8 cellular contexts compared by ENCODE assay signal in genomic region chr15:43492266-43492665, GRCh38. TPM values are rescaled to one million over a fixed set of nuclear protein-coding genes. Genes with fewer than 3 reads are reported as not detected.
DNase-seq lines count a peak whose midpoint lies in the region; ATAC-seq and TF ChIP-seq lines count a peak whose summit lies in the region.

No MANE protein-coding gene starts in this region.

- intact Hi-C loops in heart left ventricle (cut with DNase I): loop anchor here in 2 of 10 donors (2.0 kb wide), 1 partner anchor 19 kb away; no protein-coding TSS in a partner anchor
- intact Hi-C loops in left ventricle myocardium superior (cut with micrococcal nuclease): no loop called here

- H3K9me3 ChIP-seq in heart left ventricle (no peaks in the 10 kb centered on the region), lung (ENCODE audit: control insufficient read depth in 2 of 2, insufficient read depth in 1 of 2, low read length in 1 of 2) (no peaks in the 10 kb centered on the region)

- H3K36me3 ChIP-seq in heart left ventricle: peaks cover 0 to 44% (median 30%) of the 10 kb centered on the region in 9 donors
- H3K36me3 ChIP-seq in lung (ENCODE audit: control insufficient read depth in 2 of 2, insufficient read depth in 2 of 2, low read length in 2 of 2): peaks cover 3 to 5% of the 10 kb centered on the region in 2 donors
- peaks cover 3% of the 10 kb centered on the region for H3K36me3 ChIP-seq in urinary bladder (ENCODE audit: insufficient read depth)

- TF ChIP-seq POLR2A in heart left ventricle (IDR thresholded peaks at IDR 0.05): no peak

- ATAC-seq in heart left ventricle (no peak), left ventricle myocardium superior (no peak), lung (ENCODE audit: insufficient read depth, low FRiP score) (no peak), GM21423 (IDR thresholded peaks at IDR 0.05; ENCODE audit: unreplicated experiment) (no peak)

- WGBS in heart left ventricle, 4 donors: 7 to 9% (median 8%) methylated on average over 7 of the region's 7 CpGs
- 15 to 18% methylated on average over 7 of the region's 7 CpGs for WGBS in lung, 2 donors
- 7% methylated on average over 7 of the region's 7 CpGs for WGBS in urinary bladder

- no peaks in the 10 kb centered on the region for H3K27me3 ChIP-seq in heart left ventricle
- no peaks in the 10 kb centered on the region for H3K27me3 ChIP-seq in lung (ENCODE audit: control insufficient read depth, insufficient read depth)

- DNase-seq in heart left ventricle (no peak), left ventricle myocardium superior (no peak), astrocyte of the cerebellum (ENCODE audit: low read depth) (no peak), lung (ENCODE audit: low spot score) (no peak), hypothalamus (lab: John Stamatoyannopoulos, UW) (no peak), mucosa of gallbladder (ENCODE audit: low spot score) (no peak)

- H3K4me3 ChIP-seq in heart left ventricle (peak overlapping the region; percentile 63 to 84 (median 78)), astrocyte of the cerebellum (ENCODE audit: low read depth, low read length) (peak overlapping the region; percentile 90), lung (peak overlapping the region; percentile 93), urinary bladder (ENCODE audit: low read depth, low read length) (peak overlapping the region; percentile 72)

- H3K27ac ChIP-seq in heart left ventricle: peak overlapping the region in 9 of 12 donors; percentile 69 to 88 (median 83)
- no peak overlapping the region for H3K27ac ChIP-seq in lung (ENCODE audit: low read depth in 1 of 2, low read length in 1 of 2)
- H3K27ac ChIP-seq in urinary bladder (ENCODE audit: low read depth): no peak overlapping the region

- in situ Hi-C loops in astrocyte of the cerebellum (cut with HindIII; ENCODE audit: low sequenced_read_pairs): no loop called here

- H3K4me1 ChIP-seq in heart left ventricle (peaks cover 0 to 29% (median 21%) of the 10 kb centered on the region in 12 donors), lung (ENCODE audit: control insufficient read depth in 2 of 2, insufficient read depth in 2 of 2, low read length in 2 of 2) (peaks cover 0 to 3% of the 10 kb centered on the region in 2 donors), urinary bladder (ENCODE audit: insufficient read depth) (no peaks in the 10 kb centered on the region)

- TF ChIP-seq CTCF in heart left ventricle (IDR thresholded peaks at IDR 0.05) (no peak), astrocyte of the cerebellum (IDR thresholded peaks at IDR 0.05; ENCODE audit: low read depth, low read length, missing control alignments) (no peak), lung (IDR thresholded peaks at IDR 0.05; ENCODE audit: control extremely low read depth, extremely low read depth) (no peak)

RNA-seq across cellular contexts. Expression of gene TP53BP1, which starts 0.7 kb away (rescaled TPM):
- total RNA-seq in heart left ventricle (10 to 100 TPM; 22.7 to 34.4 (median 27.8) TPM), left ventricle myocardium superior (25.3 TPM), lung (10 to 100 TPM; 35.3 to 97.4 TPM), urinary bladder (106 TPM), mucosa of gallbladder (61.6 TPM)
- polyA plus RNA-seq in heart left ventricle (10 to 100 TPM in 1 of 2 donors, 1 to 10 TPM in 1; 7.4 to 18.9 TPM), lung (10 to 100 TPM in 1 of 2 donors, 1 to 10 TPM in 1; 8.9 to 12.1 TPM), urinary bladder (16.7 TPM)

RNA-seq across cellular contexts. Expression of gene MAP1A, which starts 25.1 kb away (rescaled TPM):
- 100 to 1,000 TPM in 1 of 9 donors, 10 to 100 TPM in 8; 24.3 to 146 (median 37.8) TPM for total RNA-seq in heart left ventricle
- polyA plus RNA-seq in heart left ventricle: 10 to 100 TPM in 1 of 2 donors, 1 to 10 TPM in 1; 6.0 to 21.0 TPM
- total RNA-seq in left ventricle myocardium superior: 13.0 TPM
- total RNA-seq in lung: 10 to 100 TPM in 1 of 2 donors, 1 to 10 TPM in 1; 8.8 to 17.8 TPM
- 1 to 10 TPM; 1.8 TPM for polyA plus RNA-seq in lung
- 14.3 TPM for total RNA-seq in urinary bladder
- polyA plus RNA-seq in urinary bladder: 27.3 TPM
- 22.5 TPM for total RNA-seq in mucosa of gallbladder

Comparison
In these comparisons a context has a peak if more than half of its experiments do, and no peak if none do; other contexts are left out.
1. H3K27ac ChIP-seq: peak in heart left ventricle (9 of 12); none in lung (0 of 2) and urinary bladder (single experiment).
2. Peak in every context shown above with its lines, with median percentiles within 50 percentile points of each other: H3K4me3 ChIP-seq.